Comparison of ENCODE assay signal across 25 cellular contexts in the genomic region with DNA sequence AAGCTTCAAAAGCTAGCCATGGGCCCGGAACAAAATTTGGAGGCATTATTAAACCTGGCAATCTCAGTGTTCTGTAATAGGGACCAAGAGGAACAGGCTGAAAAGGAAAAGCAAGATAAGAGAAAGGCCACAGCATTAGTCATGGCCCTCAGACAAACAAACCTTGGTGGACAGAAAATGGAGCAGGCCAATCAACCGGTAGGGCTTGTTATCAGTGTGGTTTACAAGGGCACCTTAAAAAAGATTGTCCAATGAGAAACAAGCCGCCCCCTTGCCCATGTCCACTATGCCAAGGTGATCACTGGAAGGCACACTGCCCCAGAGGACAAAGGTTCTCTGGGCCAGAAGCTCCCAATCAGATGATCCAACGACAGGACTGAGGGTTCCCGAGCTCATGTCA.
DNase-seq lines count a peak whose midpoint lies in the region; ATAC-seq, FAIRE-seq and TF ChIP-seq lines count a peak whose summit lies in the region.
"Had no signal": no experiment of that assay in that cellular context is flagged by ENCODE, and none has a peak within 500 bp of the region (broad histone marks: within the 10 kb centered on the region; RNA-seq: fewer than 3 reads in every experiment).

No MANE protein-coding gene starts in this region.

- H3K27me3 ChIP-seq in body of pancreas (no peaks in the 10 kb centered on the region), pancreas (no peaks in the 10 kb centered on the region)
- H3K27me3 ChIP-seq: BLaER1 had no signal

- CTCF ChIA-PET in RWPE1 (lab: Yijun Ruan, JAX): no interaction called here

- no peak overlapping the region for H3K4me3 ChIP-seq in body of pancreas
- no peak overlapping the region for H3K4me3 ChIP-seq in pancreas
- H3K4me3 ChIP-seq: BLaER1, GM23248 had no signal

- H3K9me3 ChIP-seq in body of pancreas: no peaks in the 10 kb centered on the region
- H3K9me3 ChIP-seq in pancreas: no peaks in the 10 kb centered on the region
- H3K9me3 ChIP-seq: BLaER1 had no signal

- peaks cover 7% of the 10 kb centered on the region for H3K4me1 ChIP-seq in body of pancreas
- no peaks in the 10 kb centered on the region for H3K4me1 ChIP-seq in pancreas
- H3K4me1 ChIP-seq: BLaER1 had no signal

- intact Hi-C loops in body of pancreas (cut with DNase I) (no loop called here), pancreas (cut with DNase I) (no loop called here)

- DNase-seq in Daoy (ENCODE audit: low read depth) (peak; percentile 23), RPMI7951 (ENCODE audit: low read depth) (peak; percentile 23), body of pancreas (peak; percentile 15 to 54 (median 34)), pancreas (peak in 4 of 6 donors; percentile 14 to 47 (median 18)), NCI-H524 treated with DMSO at 0.1 percent for 48 hours (lab: John Stamatoyannopoulos, UW) (no peak), KG1 (lab: John Stamatoyannopoulos, UW) (no peak), RWPE1 (ENCODE audit: low spot score) (no peak)
- no peak for DNase-seq in stimulated activated CD4-positive, alpha-beta T cell treated with anti-CD3 and anti-CD28 coated beads, Interleukin-2, amount 100 ng/mL, for 24 hours
- DNase-seq: CD4-positive, CD25-positive, alpha-beta regulatory T cell; DMS153; GM23248; H7; NCI-H1092; NCI-H1436; NCI-H187; NCI-H2081 treated with DMSO at 0.1 percent for 48 hours; NCI-H2171 treated with DMSO at 0.1 percent for 48 hours; NCI-H345; NCI-H524; NCI-H774; NK-92 treated with Interleukin-12 subunit alpha and Interleukin-12 subunit beta, amount 100 ng/mL, for 24 hours; SHP77 treated with DMSO at 0.1 percent for 48 hours had no signal

- ATAC-seq in body of pancreas (no peak), pancreas (peak in 1 of 4 donors; percentile 51)

- FAIRE-seq in pancreas (lab: Jason Lieb, UNC): no peak
- FAIRE-seq: A204.1, GM18507 had no signal

- no peak for TF ChIP-seq POLR2A in body of pancreas (IDR thresholded peaks at IDR 0.05)

- TF ChIP-seq CTCF in body of pancreas (IDR thresholded peaks at IDR 0.05) (no peak), pancreas (IDR thresholded peaks at IDR 0.05) (no peak), RWPE1 (conservative IDR thresholded peaks at IDR 0.05; ENCODE audit: low read depth) (no peak)

- H3K27ac ChIP-seq in body of pancreas (no peak overlapping the region), pancreas (no peak overlapping the region), RWPE1 (no peak overlapping the region)
- H3K27ac ChIP-seq: BLaER1, GM23248 had no signal

- no peaks in the 10 kb centered on the region for H3K36me3 ChIP-seq in body of pancreas (replicated peaks in 1 of 2; ENCODE audit: insufficient read depth in 1 of 2, low read depth in 2 of 2)
- no peaks in the 10 kb centered on the region for H3K36me3 ChIP-seq in pancreas
- H3K36me3 ChIP-seq: BLaER1 had no signal

- 23 to 43% methylated on average over 5 of the region's 5 CpGs for WGBS in body of pancreas, 2 donors
- WGBS in pancreas, 2 donors: 41 to 48% methylated on average over 5 of the region's 5 CpGs

- POLR2A ChIA-PET in RWPE1 (lab: Yijun Ruan, JAX; ENCODE audit: low non-redundant PET): no interaction called here

Comparison
In these comparisons a context has a peak if more than half of its experiments do, and no peak if none do; other contexts are left out.
1. DNase-seq: peak in Daoy (single experiment), RPMI7951 (single experiment), body of pancreas (4 of 4) and pancreas (4 of 6); none in NCI-H524 treated with DMSO at 0.1 percent for 48 hours (single experiment), KG1 (single experiment), stimulated activated CD4-positive, alpha-beta T cell treated with anti-CD3 and anti-CD28 coated beads, Interleukin-2, amount 100 ng/mL, for 24 hours (0 of 2) and RWPE1 (single experiment).